15 cellular contexts compared by ENCODE assay signal in the genomic region with DNA sequence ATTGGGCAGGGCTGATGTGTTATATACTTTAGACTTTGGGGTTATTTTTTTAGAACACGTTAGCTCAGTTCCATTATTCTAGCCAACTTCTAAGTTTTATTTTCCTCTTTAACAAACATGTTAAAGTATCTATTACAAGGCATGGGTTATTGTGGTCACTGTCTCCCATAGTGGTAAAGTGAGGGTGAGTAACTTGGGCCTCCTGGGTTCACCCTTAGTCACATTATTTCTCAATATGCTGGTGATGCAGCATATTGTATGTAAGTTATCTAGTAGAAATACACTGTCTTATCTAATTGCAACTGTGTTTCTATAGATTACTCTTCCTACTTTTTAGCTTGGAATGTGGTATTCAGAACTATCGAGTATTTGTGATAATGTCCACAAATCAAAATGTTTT.
DNase-seq lines count a peak whose midpoint lies in the region; ATAC-seq and TF ChIP-seq lines count a peak whose summit lies in the region.
"Had no signal": no experiment of that assay in that cellular context is flagged by ENCODE, and none has a peak within 500 bp of the region (broad histone marks: within the 10 kb centered on the region; RNA-seq: fewer than 3 reads in every experiment).

No MANE protein-coding gene starts in this region.

- H3K4me1 Mint-ChIP-seq in natural killer cell treated with Interleukin-12 subunit alpha and Interleukin-12 subunit beta and Interleukin-15 and Interleukin-18, amount 100 ng/mL, for 72 hours (ENCODE audit: low read depth in 2 of 2) = peaks cover 15 to 21% of the 10 kb centered on the region in 2 donors
- peaks cover 13% of the 10 kb centered on the region for H3K4me1 Mint-ChIP-seq in activated naive CD4-positive, alpha-beta T cell treated with anti-CD3 and anti-CD28 coated beads for 36 hours (ENCODE audit: low read depth)

- 88 to 90% methylated on average over 2 of the region's 2 CpGs for WGBS in sigmoid colon, 2 donors

- TF ChIP-seq CTCF in cardiac fibroblast (IDR thresholded peaks at IDR 0.05; ENCODE audit: low read depth, low read length) (no peak), sigmoid colon (IDR thresholded peaks at IDR 0.05) (no peak)

- H3K27me3 Mint-ChIP-seq in natural killer cell treated with Interleukin-12 subunit alpha and Interleukin-12 subunit beta and Interleukin-15 and Interleukin-18, amount 100 ng/mL, for 72 hours = no peaks in the 10 kb centered on the region
- no peaks in the 10 kb centered on the region for H3K27me3 Mint-ChIP-seq in activated naive CD4-positive, alpha-beta T cell treated with anti-CD3 and anti-CD28 coated beads for 36 hours (ENCODE audit: low read depth)
- H3K27me3 Mint-ChIP-seq: CD4-positive, alpha-beta memory T cell; stimulated activated naive CD8-positive, alpha-beta T cell treated with anti-CD3 and anti-CD28 coated beads, Interleukin-15, Interleukin-2, amounts not matched to agents 100 ng/mL and 50 ng/mL, for 24 hours had no signal

- no peaks in the 10 kb centered on the region for H3K9me3 Mint-ChIP-seq in natural killer cell treated with Interleukin-12 subunit alpha and Interleukin-12 subunit beta and Interleukin-15 and Interleukin-18, amount 100 ng/mL, for 72 hours
- H3K9me3 Mint-ChIP-seq in activated naive CD4-positive, alpha-beta T cell treated with anti-CD3 and anti-CD28 coated beads for 36 hours = no peaks in the 10 kb centered on the region

- no peak overlapping the region for H3K27ac ChIP-seq in sigmoid colon
- H3K27ac ChIP-seq: adrenal gland had no signal

- no peak overlapping the region for H3K4me3 Mint-ChIP-seq in natural killer cell treated with Interleukin-12 subunit alpha and Interleukin-12 subunit beta and Interleukin-15 and Interleukin-18, amount 100 ng/mL, for 72 hours
- H3K4me3 Mint-ChIP-seq in activated naive CD4-positive, alpha-beta T cell treated with anti-CD3 and anti-CD28 coated beads for 36 hours = no peak overlapping the region
- H3K4me3 Mint-ChIP-seq: CD4-positive, alpha-beta memory T cell; stimulated activated naive CD8-positive, alpha-beta T cell treated with anti-CD3 and anti-CD28 coated beads, Interleukin-15, Interleukin-2, amounts not matched to agents 100 ng/mL and 50 ng/mL, for 24 hours had no signal

- no peak for TF ChIP-seq EP300 in sigmoid colon (IDR thresholded peaks at IDR 0.05)

- no peak overlapping the region for H3K27ac Mint-ChIP-seq in natural killer cell treated with Interleukin-12 subunit alpha and Interleukin-12 subunit beta and Interleukin-15 and Interleukin-18, amount 100 ng/mL, for 72 hours
- no peak overlapping the region for H3K27ac Mint-ChIP-seq in activated naive CD4-positive, alpha-beta T cell treated with anti-CD3 and anti-CD28 coated beads for 36 hours
- H3K27ac Mint-ChIP-seq: CD4-positive, alpha-beta memory T cell; stimulated activated naive CD8-positive, alpha-beta T cell treated with anti-CD3 and anti-CD28 coated beads, Interleukin-15, Interleukin-2, amounts not matched to agents 100 ng/mL and 50 ng/mL, for 24 hours had no signal

- H3K27me3 ChIP-seq in sigmoid colon = no peaks in the 10 kb centered on the region
- H3K27me3 ChIP-seq: adrenal gland had no signal

- H3K9me3 ChIP-seq in sigmoid colon = no peaks in the 10 kb centered on the region
- H3K9me3 ChIP-seq: adrenal gland had no signal

- no peaks in the 10 kb centered on the region for H3K36me3 Mint-ChIP-seq in natural killer cell treated with Interleukin-12 subunit alpha and Interleukin-12 subunit beta and Interleukin-15 and Interleukin-18, amount 100 ng/mL, for 72 hours
- H3K36me3 Mint-ChIP-seq in activated naive CD4-positive, alpha-beta T cell treated with anti-CD3 and anti-CD28 coated beads for 36 hours (ENCODE audit: low read depth) = peaks cover 2% of the 10 kb centered on the region

- peak; percentile 85 to 87 for ATAC-seq in natural killer cell treated with Interleukin-12 subunit alpha and Interleukin-12 subunit beta and Interleukin-15 and Interleukin-18, amount 100 ng/mL, for 72 hours

- H3K4me3 ChIP-seq in cardiac fibroblast (replicated peaks in 1 of 2; ENCODE audit: low read depth in 2 of 2, low read length in 2 of 2) (no peak overlapping the region), sigmoid colon (no peak overlapping the region)
- H3K4me3 ChIP-seq: adrenal gland had no signal

- CTCF ChIA-PET in activated naive CD4-positive, alpha-beta T cell treated with anti-CD3 and anti-CD28 coated beads for 36 hours (lab: Charles Lee) = no interaction called here

- H3K36me3 ChIP-seq in sigmoid colon = no peaks in the 10 kb centered on the region
- H3K36me3 ChIP-seq: adrenal gland had no signal

- DNase-seq in AML-193 (lab: John Stamatoyannopoulos, UW) (peak; percentile 23 to 56), MV-4-11 (lab: John Stamatoyannopoulos, UW) (peak; percentile 26), cardiac fibroblast (ENCODE audit: low read depth in 2 of 2) (peak; percentile 72 to 92), NCI-H748 treated with DMSO at 0.1 percent for 48 hours (lab: John Stamatoyannopoulos, UW) (no peak), islet precursor cell (no peak), sigmoid colon (no peak)
- DNase-seq in natural killer cell treated with Interleukin-12 subunit alpha and Interleukin-12 subunit beta and Interleukin-15 and Interleukin-18, amount 100 ng/mL, for 72 hours (ENCODE audit: low spot score) = no peak
- DNase-seq in activated naive CD4-positive, alpha-beta T cell treated with anti-CD3 and anti-CD28 coated beads for 36 hours = no peak
- DNase-seq: activated CD4-positive, CD25-positive, alpha-beta regulatory T cell; activated T-cell treated with anti-CD3 and anti-CD28 coated beads for 4 hours; adrenal gland; CD4-positive, alpha-beta memory T cell; NCI-H1436 treated with DMSO at 0.1 percent for 48 hours; stimulated activated CD4-positive, alpha-beta T cell treated with anti-CD3 and anti-CD28 coated beads, Interleukin-4, amount 100 ng/mL, for 4 hours had no signal

- TF ChIP-seq POLR2A in sigmoid colon (IDR thresholded peaks at IDR 0.05) = no peak

- H3K4me1 ChIP-seq in sigmoid colon = no peaks in the 10 kb centered on the region
- H3K4me1 ChIP-seq: adrenal gland had no signal

- intact Hi-C loops in activated naive CD4-positive, alpha-beta T cell treated with anti-CD3 and anti-CD28 coated beads for 36 hours (cut with micrococcal nuclease) = no loop called here
- intact Hi-C loops in sigmoid colon (cut with DNase I) = no loop called here

Comparison
In these comparisons a context has a peak if more than half of its experiments do, and no peak if none do; other contexts are left out.
1. DNase-seq: peak in AML-193 (2 of 2), MV-4-11 (single experiment) and cardiac fibroblast (2 of 2); none in natural killer cell treated with Interleukin-12 subunit alpha and Interleukin-12 subunit beta and Interleukin-15 and Interleukin-18, amount 100 ng/mL, for 72 hours (single experiment), NCI-H748 treated with DMSO at 0.1 percent for 48 hours (single experiment), activated naive CD4-positive, alpha-beta T cell treated with anti-CD3 and anti-CD28 coated beads for 36 hours (single experiment), islet precursor cell (single experiment) and sigmoid colon (single experiment).